In genomic region chr13:28483313-28483931, GRCh38 we compare ENCODE assay signal across 1 cellular context.
TF ChIP-seq lines count a peak whose summit lies in the region.

No MANE protein-coding gene starts in this region.

TF ChIP-seq in WTC11, 78 proteins besides CTCF, POLR2A, EP300 and RAD21 (continued from another document):
- TF ChIP-seq E2F4 (CRISPR knock-in tag; IDR thresholded peaks at IDR 0.05; ENCODE audit: borderline replicate concordance, low read depth) (no peak), RORB (CRISPR knock-in tag; IDR thresholded peaks at IDR 0.05) (no peak), PRDM15 (CRISPR knock-in tag; IDR thresholded peaks at IDR 0.05) (no peak), EMX1 (CRISPR knock-in tag; IDR thresholded peaks at IDR 0.05) (no peak), ZNF317 (CRISPR knock-in tag; IDR thresholded peaks at IDR 0.05; ENCODE audit: borderline replicate concordance, low read depth) (no peak), AR (CRISPR knock-in tag; IDR thresholded peaks at IDR 0.05) (no peak), GTF2I (CRISPR knock-in tag; conservative IDR thresholded peaks at IDR 0.05) (no peak), USF2 (CRISPR knock-in tag; IDR thresholded peaks at IDR 0.05) (no peak), ZNF121 (CRISPR knock-in tag; IDR thresholded peaks at IDR 0.05) (no peak), ZNF263 (CRISPR knock-in tag; IDR thresholded peaks at IDR 0.05; ENCODE audit: low read depth) (no peak), GABPB1 (CRISPR knock-in tag; IDR thresholded peaks at IDR 0.05) (no peak)
